6 cellular contexts compared by ENCODE assay signal in the genomic region with DNA sequence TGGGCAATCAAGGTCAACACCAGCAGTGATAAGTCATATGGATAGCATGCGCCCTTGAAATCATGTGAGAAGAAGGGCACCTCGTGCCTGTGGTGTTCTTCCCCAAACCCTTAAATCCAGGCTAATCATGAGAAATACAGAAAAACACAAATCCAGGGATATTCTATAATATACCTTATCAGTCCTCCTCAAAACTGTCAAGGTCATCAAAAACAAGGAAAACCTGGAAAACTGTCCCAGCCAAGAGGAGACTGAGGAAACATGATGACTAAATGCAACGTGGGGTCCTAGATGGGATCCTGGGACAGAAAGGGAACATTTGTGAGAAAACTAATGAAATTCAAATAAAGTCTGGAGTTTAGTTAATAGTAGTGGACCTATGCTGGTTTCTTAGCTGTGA.
"Had no signal": no experiment of that assay in that cellular context is flagged by ENCODE, and none has a peak within 500 bp of the region (broad histone marks: within the 10 kb centered on the region; RNA-seq: fewer than 3 reads in every experiment).

No MANE protein-coding gene starts in this region.

- DNase-seq: KBM-7, KG1 had no signal

- H3K9ac ChIP-seq: KMS-11 had no signal

- H3K27ac ChIP-seq: HL-60, KMS-11 had no signal

- H3K4me2 ChIP-seq: KMS-11 had no signal

- H3K4me3 ChIP-seq: K562 had no signal

- ATAC-seq: K562 had no signal

- FAIRE-seq: HTR-8/SVneo, K562 had no signal
